Comparison of ENCODE assay signal across 35 cellular contexts in the genomic region with DNA sequence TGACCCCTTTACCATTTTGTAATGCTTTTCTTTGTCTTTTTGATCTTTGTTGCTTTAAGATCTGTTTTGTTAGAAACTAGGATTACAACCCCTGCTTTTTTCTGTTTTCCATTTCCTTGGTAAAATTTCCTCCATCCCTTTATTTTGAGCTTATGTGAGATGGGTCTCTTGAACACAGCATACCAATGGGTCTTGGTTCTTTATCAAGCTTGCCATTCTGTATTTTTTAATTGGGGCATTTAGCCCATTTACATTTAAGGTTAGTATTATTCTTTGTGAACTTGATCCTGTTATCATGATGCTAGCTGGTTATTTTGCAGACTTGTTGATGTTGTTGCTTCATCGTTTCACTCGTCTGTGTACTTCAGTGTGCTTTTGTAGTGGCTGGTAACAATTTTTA.
"Had no signal": no experiment of that assay in that cellular context is flagged by ENCODE, and none has a peak within 500 bp of the region (broad histone marks: within the 10 kb centered on the region; RNA-seq: fewer than 3 reads in every experiment).

No MANE protein-coding gene starts in this region.

- H3K4me3 ChIP-seq: MG63 had no signal

- H3K27me3 ChIP-seq: MG63 had no signal

- DNase-seq: Karpas-422, Kasumi-1, MG63, MM.1S, MV-4-11, NCI-H1048, NCI-H1092, NCI-H1092 treated with DMSO at 0.1 percent for 48 hours, NCI-H1105, NCI-H1105 treated with DMSO at 0.1 percent for 48 hours, NCI-H1417, NCI-H1417 treated with DMSO at 0.1 percent for 48 hours, NCI-H1436, NCI-H1436 treated with DMSO at 0.1 percent for 48 hours, NCI-H146, NCI-H1694, NCI-H1694 treated with DMSO at 0.1 percent for 48 hours, NCI-H187, NCI-H187 treated with DMSO at 0.1 percent for 48 hours, NCI-H1930, NCI-H2029, NCI-H2029 treated with DMSO at 0.1 percent for 48 hours, NCI-H2081, NCI-H2081 treated with DMSO at 0.1 percent for 48 hours, NCI-H2107, NCI-H2171, NCI-H2171 treated with DMSO at 0.1 percent for 48 hours, NCI-H2227 treated with DMSO at 0.1 percent for 48 hours, NCI-H226, NCI-H345, NCI-H446, NCI-H446 treated with DMSO at 0.1 percent for 48 hours, NCI-H510A, NCI-H510A treated with DMSO at 0.1 percent for 48 hours, NCI-H524 had no signal

- H3K36me3 ChIP-seq: MG63 had no signal

- H3K9me3 ChIP-seq: MG63 had no signal
